Comparison of ENCODE assay signal across 1 cellular context in the genomic region with DNA sequence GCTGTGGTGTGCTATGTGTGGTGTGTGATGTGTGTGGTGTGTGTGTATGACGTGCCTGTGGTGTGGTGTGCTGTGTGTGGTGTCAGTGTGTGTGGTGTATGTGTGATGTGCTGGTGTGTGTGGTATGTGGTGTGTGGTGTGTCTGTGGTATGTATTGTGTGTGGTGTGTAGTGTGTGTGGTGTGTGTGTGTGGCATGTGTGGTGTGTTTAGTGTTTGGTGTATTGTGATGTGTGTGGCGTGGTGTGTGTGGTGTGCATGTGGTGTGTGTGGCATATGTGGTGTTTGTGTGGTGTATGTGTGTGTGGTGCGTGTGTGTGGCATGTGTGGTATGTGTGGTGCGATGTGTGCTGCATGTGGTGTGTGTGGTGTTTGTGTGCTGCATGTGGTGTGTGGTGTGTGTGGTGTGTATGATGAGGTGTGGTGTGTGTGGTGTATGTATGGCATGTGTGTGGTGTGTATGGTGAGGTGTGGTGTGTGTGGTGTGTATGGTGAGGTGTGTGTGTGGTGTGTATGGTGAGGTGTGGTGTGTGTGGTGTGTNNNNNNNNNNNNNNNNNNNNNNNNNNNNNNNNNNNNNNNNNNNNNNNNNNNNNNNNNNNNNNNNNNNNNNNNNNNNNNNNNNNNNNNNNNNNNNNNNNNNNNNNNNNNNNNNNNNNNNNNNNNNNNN.
A peak's percentile ranks its signal among the peaks of the same experiment; 100 is the strongest.
TF ChIP-seq lines count a peak whose summit lies in the region.

No MANE protein-coding gene starts in this region.

TF ChIP-seq in HEK293, 187 proteins besides CTCF, POLR2A, EP300 and RAD21 (continued from another document):
- TF ChIP-seq, protein P1, sequence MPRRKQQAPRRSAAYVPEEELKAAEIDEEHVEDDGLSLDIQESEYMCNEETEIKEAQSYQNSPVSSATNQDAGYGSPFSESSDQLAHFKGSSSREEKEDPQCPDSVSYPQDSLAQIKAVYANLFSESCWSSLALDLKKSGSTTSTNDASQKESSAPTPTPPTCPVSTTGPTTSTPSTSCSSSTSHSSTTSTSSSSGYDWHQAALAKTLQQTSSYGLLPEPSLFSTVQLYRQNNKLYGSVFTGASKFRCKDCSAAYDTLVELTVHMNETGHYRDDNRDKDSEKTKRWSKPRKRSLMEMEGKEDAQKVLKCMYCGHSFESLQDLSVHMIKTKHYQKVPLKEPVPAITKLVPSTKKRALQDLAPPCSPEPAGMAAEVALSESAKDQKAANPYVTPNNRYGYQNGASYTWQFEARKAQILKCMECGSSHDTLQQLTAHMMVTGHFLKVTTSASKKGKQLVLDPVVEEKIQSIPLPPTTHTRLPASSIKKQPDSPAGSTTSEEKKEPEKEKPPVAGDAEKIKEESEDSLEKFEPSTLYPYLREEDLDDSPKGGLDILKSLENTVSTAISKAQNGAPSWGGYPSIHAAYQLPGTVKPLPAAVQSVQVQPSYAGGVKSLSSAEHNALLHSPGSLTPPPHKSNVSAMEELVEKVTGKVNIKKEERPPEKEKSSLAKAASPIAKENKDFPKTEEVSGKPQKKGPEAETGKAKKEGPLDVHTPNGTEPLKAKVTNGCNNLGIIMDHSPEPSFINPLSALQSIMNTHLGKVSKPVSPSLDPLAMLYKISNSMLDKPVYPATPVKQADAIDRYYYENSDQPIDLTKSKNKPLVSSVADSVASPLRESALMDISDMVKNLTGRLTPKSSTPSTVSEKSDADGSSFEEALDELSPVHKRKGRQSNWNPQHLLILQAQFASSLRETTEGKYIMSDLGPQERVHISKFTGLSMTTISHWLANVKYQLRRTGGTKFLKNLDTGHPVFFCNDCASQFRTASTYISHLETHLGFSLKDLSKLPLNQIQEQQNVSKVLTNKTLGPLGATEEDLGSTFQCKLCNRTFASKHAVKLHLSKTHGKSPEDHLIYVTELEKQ (tag by site-specific recombination; IDR thresholded peaks at IDR 0.05; ENCODE audit: borderline replicate concordance): no peak
- no peak for TF ChIP-seq ZNF600 (tag by site-specific recombination; IDR thresholded peaks at IDR 0.05)
- no peak for TF ChIP-seq ZBTB21 (tag by site-specific recombination; IDR thresholded peaks at IDR 0.05)
- TF ChIP-seq, protein P2, sequence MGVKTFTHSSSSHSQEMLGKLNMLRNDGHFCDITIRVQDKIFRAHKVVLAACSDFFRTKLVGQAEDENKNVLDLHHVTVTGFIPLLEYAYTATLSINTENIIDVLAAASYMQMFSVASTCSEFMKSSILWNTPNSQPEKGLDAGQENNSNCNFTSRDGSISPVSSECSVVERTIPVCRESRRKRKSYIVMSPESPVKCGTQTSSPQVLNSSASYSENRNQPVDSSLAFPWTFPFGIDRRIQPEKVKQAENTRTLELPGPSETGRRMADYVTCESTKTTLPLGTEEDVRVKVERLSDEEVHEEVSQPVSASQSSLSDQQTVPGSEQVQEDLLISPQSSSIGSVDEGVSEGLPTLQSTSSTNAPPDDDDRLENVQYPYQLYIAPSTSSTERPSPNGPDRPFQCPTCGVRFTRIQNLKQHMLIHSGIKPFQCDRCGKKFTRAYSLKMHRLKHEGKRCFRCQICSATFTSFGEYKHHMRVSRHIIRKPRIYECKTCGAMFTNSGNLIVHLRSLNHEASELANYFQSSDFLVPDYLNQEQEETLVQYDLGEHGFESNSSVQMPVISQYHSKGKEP (tag by site-specific recombination; IDR thresholded peaks at IDR 0.05): no peak
- TF ChIP-seq, protein P3, sequence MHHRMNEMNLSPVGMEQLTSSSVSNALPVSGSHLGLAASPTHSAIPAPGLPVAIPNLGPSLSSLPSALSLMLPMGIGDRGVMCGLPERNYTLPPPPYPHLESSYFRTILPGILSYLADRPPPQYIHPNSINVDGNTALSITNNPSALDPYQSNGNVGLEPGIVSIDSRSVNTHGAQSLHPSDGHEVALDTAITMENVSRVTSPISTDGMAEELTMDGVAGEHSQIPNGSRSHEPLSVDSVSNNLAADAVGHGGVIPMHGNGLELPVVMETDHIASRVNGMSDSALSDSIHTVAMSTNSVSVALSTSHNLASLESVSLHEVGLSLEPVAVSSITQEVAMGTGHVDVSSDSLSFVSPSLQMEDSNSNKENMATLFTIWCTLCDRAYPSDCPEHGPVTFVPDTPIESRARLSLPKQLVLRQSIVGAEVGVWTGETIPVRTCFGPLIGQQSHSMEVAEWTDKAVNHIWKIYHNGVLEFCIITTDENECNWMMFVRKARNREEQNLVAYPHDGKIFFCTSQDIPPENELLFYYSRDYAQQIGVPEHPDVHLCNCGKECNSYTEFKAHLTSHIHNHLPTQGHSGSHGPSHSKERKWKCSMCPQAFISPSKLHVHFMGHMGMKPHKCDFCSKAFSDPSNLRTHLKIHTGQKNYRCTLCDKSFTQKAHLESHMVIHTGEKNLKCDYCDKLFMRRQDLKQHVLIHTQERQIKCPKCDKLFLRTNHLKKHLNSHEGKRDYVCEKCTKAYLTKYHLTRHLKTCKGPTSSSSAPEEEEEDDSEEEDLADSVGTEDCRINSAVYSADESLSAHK (tag by site-specific recombination; IDR thresholded peaks at IDR 0.05): no peak
- TF ChIP-seq, protein P4, sequence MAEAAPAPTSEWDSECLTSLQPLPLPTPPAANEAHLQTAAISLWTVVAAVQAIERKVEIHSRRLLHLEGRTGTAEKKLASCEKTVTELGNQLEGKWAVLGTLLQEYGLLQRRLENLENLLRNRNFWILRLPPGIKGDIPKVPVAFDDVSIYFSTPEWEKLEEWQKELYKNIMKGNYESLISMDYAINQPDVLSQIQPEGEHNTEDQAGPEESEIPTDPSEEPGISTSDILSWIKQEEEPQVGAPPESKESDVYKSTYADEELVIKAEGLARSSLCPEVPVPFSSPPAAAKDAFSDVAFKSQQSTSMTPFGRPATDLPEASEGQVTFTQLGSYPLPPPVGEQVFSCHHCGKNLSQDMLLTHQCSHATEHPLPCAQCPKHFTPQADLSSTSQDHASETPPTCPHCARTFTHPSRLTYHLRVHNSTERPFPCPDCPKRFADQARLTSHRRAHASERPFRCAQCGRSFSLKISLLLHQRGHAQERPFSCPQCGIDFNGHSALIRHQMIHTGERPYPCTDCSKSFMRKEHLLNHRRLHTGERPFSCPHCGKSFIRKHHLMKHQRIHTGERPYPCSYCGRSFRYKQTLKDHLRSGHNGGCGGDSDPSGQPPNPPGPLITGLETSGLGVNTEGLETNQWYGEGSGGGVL (tag by site-specific recombination; IDR thresholded peaks at IDR 0.05): no peak; the same call in 1 of the 2 replicates
- TF ChIP-seq, protein P5, sequence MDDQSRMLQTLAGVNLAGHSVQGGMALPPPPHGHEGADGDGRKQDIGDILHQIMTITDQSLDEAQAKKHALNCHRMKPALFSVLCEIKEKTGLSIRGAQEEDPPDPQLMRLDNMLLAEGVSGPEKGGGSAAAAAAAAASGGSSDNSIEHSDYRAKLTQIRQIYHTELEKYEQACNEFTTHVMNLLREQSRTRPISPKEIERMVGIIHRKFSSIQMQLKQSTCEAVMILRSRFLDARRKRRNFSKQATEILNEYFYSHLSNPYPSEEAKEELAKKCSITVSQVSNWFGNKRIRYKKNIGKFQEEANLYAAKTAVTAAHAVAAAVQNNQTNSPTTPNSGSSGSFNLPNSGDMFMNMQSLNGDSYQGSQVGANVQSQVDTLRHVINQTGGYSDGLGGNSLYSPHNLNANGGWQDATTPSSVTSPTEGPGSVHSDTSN (CRISPR knock-in tag; IDR thresholded peaks at IDR 0.05): no peak
- TF ChIP-seq ZNF335 (tag by site-specific recombination; conservative IDR thresholded peaks at IDR 0.05): no peak
- no peak for TF ChIP-seq ZNF610 (tag by site-specific recombination; IDR thresholded peaks at IDR 0.05; ENCODE audit: borderline replicate concordance)
- TF ChIP-seq ZNF548 (tag by site-specific recombination; IDR thresholded peaks at IDR 0.05): no peak
- TF ChIP-seq ZFP69B (tag by site-specific recombination; IDR thresholded peaks at IDR 0.05): no peak
- no peak for TF ChIP-seq ZNF366 (tag by site-specific recombination; conservative IDR thresholded peaks at IDR 0.05)
- TF ChIP-seq SCRT2 (tag by site-specific recombination; IDR thresholded peaks at IDR 0.05): no peak
- 0 out of 2 replicates have a peak, but pooled peaks have one; percentile 21 for TF ChIP-seq ZNF133 (tag by site-specific recombination; IDR thresholded peaks at IDR 0.05)
- TF ChIP-seq ZNF350 (tag by site-specific recombination; IDR thresholded peaks at IDR 0.05): no peak
- no peak for TF ChIP-seq ZNF660 (tag by site-specific recombination; IDR thresholded peaks at IDR 0.05)
- TF ChIP-seq ZNF571 (tag by site-specific recombination; IDR thresholded peaks at IDR 0.05): peak; percentile 71; the same call in 1 of the 2 replicates
- TF ChIP-seq, protein P6, sequence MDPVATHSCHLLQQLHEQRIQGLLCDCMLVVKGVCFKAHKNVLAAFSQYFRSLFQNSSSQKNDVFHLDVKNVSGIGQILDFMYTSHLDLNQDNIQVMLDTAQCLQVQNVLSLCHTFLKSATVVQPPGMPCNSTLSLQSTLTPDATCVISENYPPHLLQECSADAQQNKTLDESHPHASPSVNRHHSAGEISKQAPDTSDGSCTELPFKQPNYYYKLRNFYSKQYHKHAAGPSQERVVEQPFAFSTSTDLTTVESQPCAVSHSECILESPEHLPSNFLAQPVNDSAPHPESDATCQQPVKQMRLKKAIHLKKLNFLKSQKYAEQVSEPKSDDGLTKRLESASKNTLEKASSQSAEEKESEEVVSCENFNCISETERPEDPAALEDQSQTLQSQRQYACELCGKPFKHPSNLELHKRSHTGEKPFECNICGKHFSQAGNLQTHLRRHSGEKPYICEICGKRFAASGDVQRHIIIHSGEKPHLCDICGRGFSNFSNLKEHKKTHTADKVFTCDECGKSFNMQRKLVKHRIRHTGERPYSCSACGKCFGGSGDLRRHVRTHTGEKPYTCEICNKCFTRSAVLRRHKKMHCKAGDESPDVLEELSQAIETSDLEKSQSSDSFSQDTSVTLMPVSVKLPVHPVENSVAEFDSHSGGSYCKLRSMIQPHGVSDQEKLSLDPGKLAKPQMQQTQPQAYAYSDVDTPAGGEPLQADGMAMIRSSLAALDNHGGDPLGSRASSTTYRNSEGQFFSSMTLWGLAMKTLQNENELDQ (tag by site-specific recombination; IDR thresholded peaks at IDR 0.05; ENCODE audit: low read depth): no peak
- TF ChIP-seq, protein P7, sequence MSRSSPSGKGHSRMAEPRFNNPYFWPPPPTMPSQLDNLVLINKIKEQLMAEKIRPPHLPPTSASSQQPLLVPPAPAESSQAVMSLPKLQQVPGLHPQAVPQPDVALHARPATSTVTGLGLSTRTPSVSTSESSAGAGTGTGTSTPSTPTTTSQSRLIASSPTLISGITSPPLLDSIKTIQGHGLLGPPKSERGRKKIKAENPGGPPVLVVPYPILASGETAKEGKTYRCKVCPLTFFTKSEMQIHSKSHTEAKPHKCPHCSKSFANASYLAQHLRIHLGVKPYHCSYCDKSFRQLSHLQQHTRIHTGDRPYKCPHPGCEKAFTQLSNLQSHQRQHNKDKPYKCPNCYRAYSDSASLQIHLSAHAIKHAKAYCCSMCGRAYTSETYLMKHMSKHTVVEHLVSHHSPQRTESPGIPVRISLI (tag by site-specific recombination; IDR thresholded peaks at IDR 0.05): no peak
- TF ChIP-seq, protein P8, sequence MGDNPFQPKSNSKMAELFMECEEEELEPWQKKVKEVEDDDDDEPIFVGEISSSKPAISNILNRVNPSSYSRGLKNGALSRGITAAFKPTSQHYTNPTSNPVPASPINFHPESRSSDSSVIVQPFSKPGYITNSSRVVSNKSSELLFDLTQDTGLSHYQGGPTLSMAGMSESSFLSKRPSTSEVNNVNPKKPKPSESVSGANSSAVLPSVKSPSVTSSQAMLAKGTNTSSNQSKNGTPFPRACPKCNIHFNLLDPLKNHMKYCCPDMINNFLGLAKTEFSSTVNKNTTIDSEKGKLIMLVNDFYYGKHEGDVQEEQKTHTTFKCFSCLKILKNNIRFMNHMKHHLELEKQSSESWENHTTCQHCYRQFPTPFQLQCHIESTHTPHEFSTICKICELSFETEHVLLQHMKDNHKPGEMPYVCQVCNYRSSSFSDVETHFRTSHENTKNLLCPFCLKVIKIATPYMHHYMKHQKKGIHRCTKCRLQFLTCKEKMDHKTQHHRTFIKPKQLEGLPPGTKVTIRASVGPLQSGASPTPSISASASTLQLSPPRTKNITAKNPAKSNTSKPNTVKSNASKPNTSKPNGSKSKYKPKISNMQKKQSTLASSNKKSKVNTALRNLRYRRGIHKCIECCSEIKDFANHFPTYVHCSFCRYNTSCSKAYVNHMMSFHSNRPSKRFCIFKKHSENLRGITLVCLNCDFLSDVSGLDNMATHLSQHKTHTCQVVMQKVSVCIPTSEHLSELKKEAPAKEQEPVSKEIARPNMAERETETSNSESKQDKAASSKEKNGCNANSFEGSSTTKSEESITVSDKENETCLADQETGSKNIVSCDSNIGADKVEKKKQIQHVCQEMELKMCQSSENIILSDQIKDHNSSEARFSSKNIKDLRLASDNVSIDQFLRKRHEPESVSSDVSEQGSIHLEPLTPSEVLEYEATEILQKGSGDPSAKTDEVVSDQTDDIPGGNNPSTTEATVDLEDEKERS (tag by site-specific recombination; IDR thresholded peaks at IDR 0.05): no peak
- TF ChIP-seq HOXD13 (CRISPR knock-in tag; IDR thresholded peaks at IDR 0.05; ENCODE audit: borderline replicate concordance): no peak
- TF ChIP-seq ZNF747 (tag by site-specific recombination; IDR thresholded peaks at IDR 0.05): no peak
- TF ChIP-seq ZNF10 (tag by site-specific recombination; IDR thresholded peaks at IDR 0.05): no peak
- peak; percentile 31; the same call in 1 of the 2 replicates for TF ChIP-seq YY2 (tag by site-specific recombination; IDR thresholded peaks at IDR 0.05)
- TF ChIP-seq WT1 (tag by site-specific recombination; IDR thresholded peaks at IDR 0.05): no peak
- TF ChIP-seq GLIS1 (tag by site-specific recombination; IDR thresholded peaks at IDR 0.05): no peak
- no peak; the same call in 1 of the 2 replicates for TF ChIP-seq ZNF16 (tag by site-specific recombination; IDR thresholded peaks at IDR 0.05; ENCODE audit: low read depth)
- no peak; the same call in 1 of the 2 replicates for TF ChIP-seq OSR2 (tag by site-specific recombination; IDR thresholded peaks at IDR 0.05)
- TF ChIP-seq ZNF416 (tag by site-specific recombination; IDR thresholded peaks at IDR 0.05): no peak
- TF ChIP-seq ZNF354C (tag by site-specific recombination; IDR thresholded peaks at IDR 0.05; ENCODE audit: borderline replicate concordance, low read depth): no peak
- TF ChIP-seq ZNF24 (tag by site-specific recombination; IDR thresholded peaks at IDR 0.05): no peak
- TF ChIP-seq ZNF629 (tag by site-specific recombination; IDR thresholded peaks at IDR 0.05): no peak
- no peak for TF ChIP-seq ZXDB (tag by site-specific recombination; IDR thresholded peaks at IDR 0.05)
- TF ChIP-seq ZBTB1 (tag by site-specific recombination; IDR thresholded peaks at IDR 0.05): no peak
- TF ChIP-seq BCL11B (tag by site-specific recombination; IDR thresholded peaks at IDR 0.05; ENCODE audit: low read depth): no peak
- TF ChIP-seq, protein P9, sequence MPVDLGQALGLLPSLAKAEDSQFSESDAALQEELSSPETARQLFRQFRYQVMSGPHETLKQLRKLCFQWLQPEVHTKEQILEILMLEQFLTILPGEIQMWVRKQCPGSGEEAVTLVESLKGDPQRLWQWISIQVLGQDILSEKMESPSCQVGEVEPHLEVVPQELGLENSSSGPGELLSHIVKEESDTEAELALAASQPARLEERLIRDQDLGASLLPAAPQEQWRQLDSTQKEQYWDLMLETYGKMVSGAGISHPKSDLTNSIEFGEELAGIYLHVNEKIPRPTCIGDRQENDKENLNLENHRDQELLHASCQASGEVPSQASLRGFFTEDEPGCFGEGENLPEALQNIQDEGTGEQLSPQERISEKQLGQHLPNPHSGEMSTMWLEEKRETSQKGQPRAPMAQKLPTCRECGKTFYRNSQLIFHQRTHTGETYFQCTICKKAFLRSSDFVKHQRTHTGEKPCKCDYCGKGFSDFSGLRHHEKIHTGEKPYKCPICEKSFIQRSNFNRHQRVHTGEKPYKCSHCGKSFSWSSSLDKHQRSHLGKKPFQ (tag by site-specific recombination; IDR thresholded peaks at IDR 0.05): peak; percentile 91
- no peak for TF ChIP-seq ZSCAN30 (tag by site-specific recombination; IDR thresholded peaks at IDR 0.05)
